1 cellular context compared by ENCODE assay signal in the genomic region with DNA sequence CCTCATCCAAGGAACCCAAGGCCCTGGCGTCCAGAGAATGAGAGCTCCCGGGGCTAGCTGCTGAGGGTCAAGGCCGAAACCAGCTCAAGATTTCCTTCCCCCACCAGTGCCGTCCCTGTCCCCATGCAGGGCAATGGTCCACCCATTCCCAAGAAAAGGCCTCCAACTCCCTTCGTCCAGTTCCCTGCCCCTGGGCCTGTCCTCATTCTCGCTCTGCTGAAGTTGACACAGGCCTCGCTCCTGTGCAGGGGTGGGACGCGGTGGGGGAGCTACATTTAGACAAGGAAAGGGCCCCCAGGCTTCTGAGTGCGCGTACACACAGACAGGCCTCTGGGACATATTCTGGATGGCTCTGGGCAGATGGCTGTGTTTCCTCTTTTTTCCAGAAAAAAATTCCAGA.
TF ChIP-seq lines count a peak whose summit lies in the region.

No MANE protein-coding gene starts in this region.

TF ChIP-seq in HepG2, 621 proteins besides CTCF, POLR2A, EP300 and RAD21 (continued from another document):
- TF ChIP-seq MAFG (CRISPR knock-in tag; IDR thresholded peaks at IDR 0.05), result no peak
- TF ChIP-seq, protein P1, sequence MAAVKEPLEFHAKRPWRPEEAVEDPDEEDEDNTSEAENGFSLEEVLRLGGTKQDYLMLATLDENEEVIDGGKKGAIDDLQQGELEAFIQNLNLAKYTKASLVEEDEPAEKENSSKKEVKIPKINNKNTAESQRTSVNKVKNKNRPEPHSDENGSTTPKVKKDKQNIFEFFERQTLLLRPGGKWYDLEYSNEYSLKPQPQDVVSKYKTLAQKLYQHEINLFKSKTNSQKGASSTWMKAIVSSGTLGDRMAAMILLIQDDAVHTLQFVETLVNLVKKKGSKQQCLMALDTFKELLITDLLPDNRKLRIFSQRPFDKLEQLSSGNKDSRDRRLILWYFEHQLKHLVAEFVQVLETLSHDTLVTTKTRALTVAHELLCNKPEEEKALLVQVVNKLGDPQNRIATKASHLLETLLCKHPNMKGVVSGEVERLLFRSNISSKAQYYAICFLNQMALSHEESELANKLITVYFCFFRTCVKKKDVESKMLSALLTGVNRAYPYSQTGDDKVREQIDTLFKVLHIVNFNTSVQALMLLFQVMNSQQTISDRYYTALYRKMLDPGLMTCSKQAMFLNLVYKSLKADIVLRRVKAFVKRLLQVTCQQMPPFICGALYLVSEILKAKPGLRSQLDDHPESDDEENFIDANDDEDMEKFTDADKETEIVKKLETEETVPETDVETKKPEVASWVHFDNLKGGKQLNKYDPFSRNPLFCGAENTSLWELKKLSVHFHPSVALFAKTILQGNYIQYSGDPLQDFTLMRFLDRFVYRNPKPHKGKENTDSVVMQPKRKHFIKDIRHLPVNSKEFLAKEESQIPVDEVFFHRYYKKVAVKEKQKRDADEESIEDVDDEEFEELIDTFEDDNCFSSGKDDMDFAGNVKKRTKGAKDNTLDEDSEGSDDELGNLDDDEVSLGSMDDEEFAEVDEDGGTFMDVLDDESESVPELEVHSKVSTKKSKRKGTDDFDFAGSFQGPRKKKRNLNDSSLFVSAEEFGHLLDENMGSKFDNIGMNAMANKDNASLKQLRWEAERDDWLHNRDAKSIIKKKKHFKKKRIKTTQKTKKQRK (IDR thresholded peaks at IDR 0.05; ENCODE audit: low read length), result no peak
- TF ChIP-seq, protein P2, sequence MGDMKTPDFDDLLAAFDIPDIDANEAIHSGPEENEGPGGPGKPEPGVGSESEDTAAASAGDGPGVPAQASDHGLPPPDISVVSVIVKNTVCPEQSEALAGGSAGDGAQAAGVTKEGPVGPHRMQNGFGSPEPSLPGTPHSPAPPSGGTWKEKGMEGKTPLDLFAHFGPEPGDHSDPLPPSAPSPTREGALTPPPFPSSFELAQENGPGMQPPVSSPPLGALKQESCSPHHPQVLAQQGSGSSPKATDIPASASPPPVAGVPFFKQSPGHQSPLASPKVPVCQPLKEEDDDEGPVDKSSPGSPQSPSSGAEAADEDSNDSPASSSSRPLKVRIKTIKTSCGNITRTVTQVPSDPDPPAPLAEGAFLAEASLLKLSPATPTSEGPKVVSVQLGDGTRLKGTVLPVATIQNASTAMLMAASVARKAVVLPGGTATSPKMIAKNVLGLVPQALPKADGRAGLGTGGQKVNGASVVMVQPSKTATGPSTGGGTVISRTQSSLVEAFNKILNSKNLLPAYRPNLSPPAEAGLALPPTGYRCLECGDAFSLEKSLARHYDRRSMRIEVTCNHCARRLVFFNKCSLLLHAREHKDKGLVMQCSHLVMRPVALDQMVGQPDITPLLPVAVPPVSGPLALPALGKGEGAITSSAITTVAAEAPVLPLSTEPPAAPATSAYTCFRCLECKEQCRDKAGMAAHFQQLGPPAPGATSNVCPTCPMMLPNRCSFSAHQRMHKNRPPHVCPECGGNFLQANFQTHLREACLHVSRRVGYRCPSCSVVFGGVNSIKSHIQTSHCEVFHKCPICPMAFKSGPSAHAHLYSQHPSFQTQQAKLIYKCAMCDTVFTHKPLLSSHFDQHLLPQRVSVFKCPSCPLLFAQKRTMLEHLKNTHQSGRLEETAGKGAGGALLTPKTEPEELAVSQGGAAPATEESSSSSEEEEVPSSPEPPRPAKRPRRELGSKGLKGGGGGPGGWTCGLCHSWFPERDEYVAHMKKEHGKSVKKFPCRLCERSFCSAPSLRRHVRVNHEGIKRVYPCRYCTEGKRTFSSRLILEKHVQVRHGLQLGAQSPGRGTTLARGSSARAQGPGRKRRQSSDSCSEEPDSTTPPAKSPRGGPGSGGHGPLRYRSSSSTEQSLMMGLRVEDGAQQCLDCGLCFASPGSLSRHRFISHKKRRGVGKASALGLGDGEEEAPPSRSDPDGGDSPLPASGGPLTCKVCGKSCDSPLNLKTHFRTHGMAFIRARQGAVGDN (CRISPR knock-in tag; IDR thresholded peaks at IDR 0.05), result peak; percentile 53
